In genomic region chr10:131954356-131954965, GRCh38 we compare ENCODE assay signal across 18 cellular contexts.
"Had no signal": no experiment of that assay in that cellular context is flagged by ENCODE, and none has a peak within 500 bp of the region (broad histone marks: within the 10 kb centered on the region; RNA-seq: fewer than 3 reads in every experiment).

No MANE protein-coding gene starts in this region.

- H3K4me3 Mint-ChIP-seq: central memory CD8-positive, alpha-beta T cell; naive thymus-derived CD4-positive, alpha-beta T cell had no signal

- H3K4me1 ChIP-seq: foreskin keratinocyte, parathyroid adenoma, right lobe of liver, stomach, transverse colon had no signal

- H3K27me3 Mint-ChIP-seq: central memory CD8-positive, alpha-beta T cell; naive thymus-derived CD4-positive, alpha-beta T cell had no signal

- DNase-seq: dermis blood vessel endothelial cell; erythroblast; foreskin keratinocyte; kidney; left colon; mammary epithelial cell; naive thymus-derived CD4-positive, alpha-beta T cell; occipital lobe; psoas muscle; retina; right lobe of liver; stimulated activated CD4-positive, alpha-beta T cell treated with anti-CD3 and anti-CD28 coated beads, Interleukin-12 subunit alpha, Interleukin-12 subunit beta, amount 100 ng/mL, for 4 hours; stimulated activated naive CD4-positive, alpha-beta T cell; stomach; transverse colon had no signal

- H3K4me3 ChIP-seq: psoas muscle, right lobe of liver, stomach, thoracic aorta, transverse colon had no signal

- H3K27ac ChIP-seq: foreskin keratinocyte, parathyroid adenoma, psoas muscle, right lobe of liver, stomach, thoracic aorta, transverse colon had no signal

- H3K9me3 ChIP-seq: psoas muscle, right lobe of liver, stomach, thoracic aorta, transverse colon had no signal

- H3K27me3 ChIP-seq: foreskin keratinocyte, right lobe of liver, stomach, transverse colon had no signal

- H3K9me3 Mint-ChIP-seq: central memory CD8-positive, alpha-beta T cell; naive thymus-derived CD4-positive, alpha-beta T cell had no signal

- ATAC-seq: foreskin keratinocyte; left colon; naive thymus-derived CD4-positive, alpha-beta T cell; psoas muscle; right lobe of liver had no signal
